12 cellular contexts compared by ENCODE assay signal in the genomic region with DNA sequence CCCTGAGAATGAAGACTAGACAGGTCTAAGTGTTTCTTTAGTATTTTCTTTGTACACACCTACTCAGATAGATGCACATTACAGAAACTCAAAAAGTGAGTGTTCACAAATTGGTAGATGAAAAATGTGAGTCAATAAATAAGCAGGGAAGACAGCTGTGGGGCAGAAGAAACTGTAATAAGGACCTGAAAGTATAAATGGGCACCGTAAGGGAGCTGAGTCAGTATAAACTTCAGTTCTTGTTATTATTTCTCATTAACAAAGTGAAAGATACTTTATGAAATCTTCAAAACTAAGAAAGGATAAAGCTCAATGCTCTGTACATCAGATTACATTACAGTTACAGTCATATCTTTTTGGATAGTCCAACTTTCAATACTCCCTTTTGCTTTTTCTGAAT. TPM values are rescaled to one million over a fixed set of nuclear protein-coding genes. Genes with fewer than 3 reads are reported as not detected.
DNase-seq lines count a peak whose midpoint lies in the region; ATAC-seq, FAIRE-seq and TF ChIP-seq lines count a peak whose summit lies in the region.
"Had no signal": no experiment of that assay in that cellular context is flagged by ENCODE, and none has a peak within 500 bp of the region (broad histone marks: within the 10 kb centered on the region; RNA-seq: fewer than 3 reads in every experiment).

No MANE protein-coding gene starts in this region.

- no peak overlapping the region for H2AFZ ChIP-seq in SU-DHL-6 (ENCODE audit: low read depth, low read length, severe bottlenecking)
- no peak overlapping the region for H2AFZ ChIP-seq in hepatocyte

- no peaks in the 10 kb centered on the region for H3K27me3 ChIP-seq in DOHH2 (ENCODE audit: control insufficient read depth, low read length)
- no peaks in the 10 kb centered on the region for H3K27me3 ChIP-seq in SU-DHL-6 (ENCODE audit: low read length)
- H3K27me3 ChIP-seq in hepatocyte: no peaks in the 10 kb centered on the region
- H3K27me3 ChIP-seq in A673 (replicated peaks; ENCODE audit: insufficient read depth, low read depth, low read length, poor library complexity): no peaks in the 10 kb centered on the region

- H3K9ac ChIP-seq in SU-DHL-6 (ENCODE audit: low read length): peak overlapping the region; percentile 6; the same call in 1 of the 2 replicates

- no peak for TF ChIP-seq EP300 in A549 (IDR thresholded peaks at IDR 0.05)

- peaks cover 41% of the 10 kb centered on the region for H3F3A ChIP-seq in DOHH2 (ENCODE audit: control insufficient read depth, insufficient read depth)
- H3F3A ChIP-seq in SU-DHL-6 (ENCODE audit: insufficient read depth): peaks cover 12% of the 10 kb centered on the region

- no peak for TF ChIP-seq RAD21 in A549 (conservative IDR thresholded peaks at IDR 0.05 in 1 of 2, IDR thresholded peaks at IDR 0.05 in 1 of 2)

- H3K27ac ChIP-seq in A549 (no peak overlapping the region), DOHH2 (ENCODE audit: low read depth, low read length) (peak overlapping the region; percentile 91), SU-DHL-6 (ENCODE audit: low read depth, low read length) (no peak overlapping the region), hepatocyte (no peak overlapping the region), A673 (ENCODE audit: low read depth, low read length, poor library complexity, severe bottlenecking) (no peak overlapping the region)

- no peak for FAIRE-seq in A549 (lab: Jason Lieb, UNC)
- FAIRE-seq: kidney had no signal

- DNase-seq in A549 (ENCODE audit: low read depth in 1 of 2, low spot score in 1 of 2) (no peak), hepatocyte (ENCODE audit: low spot score) (no peak), middle frontal gyrus (ENCODE audit: extremely low spot score, low spot score) (no peak), HuH-7 (ENCODE audit: low spot score) (no peak), A673 (ENCODE audit: low spot score) (no peak)
- no peak for DNase-seq in stimulated activated naive CD4-positive, alpha-beta T cell (lab: John Stamatoyannopoulos, UW)
- DNase-seq: kidney, NCI-H1436, occipital lobe, SW 1271 had no signal

- H3K9me3 ChIP-seq in A549: no peaks in the 10 kb centered on the region
- no peaks in the 10 kb centered on the region for H3K9me3 ChIP-seq in DOHH2 (ENCODE audit: control insufficient read depth, insufficient read depth, low read length)
- no peaks in the 10 kb centered on the region for H3K9me3 ChIP-seq in SU-DHL-6 (ENCODE audit: insufficient read depth, low read length)
- no peaks in the 10 kb centered on the region for H3K9me3 ChIP-seq in hepatocyte (ENCODE audit: low read depth)
- no peaks in the 10 kb centered on the region for H3K9me3 ChIP-seq in A673 (ENCODE audit: low read depth, low read length, poor library complexity, severe bottlenecking)

- H3K4me1 ChIP-seq in A549: peaks cover 18% of the 10 kb centered on the region
- H3K4me1 ChIP-seq in DOHH2 (ENCODE audit: control insufficient read depth, low read length): peaks cover 71% of the 10 kb centered on the region
- peaks cover 12% of the 10 kb centered on the region for H3K4me1 ChIP-seq in hepatocyte (ENCODE audit: insufficient read depth)
- peaks cover 11% of the 10 kb centered on the region for H3K4me1 ChIP-seq in A673 (ENCODE audit: insufficient read depth, low read length, poor library complexity, severe bottlenecking)

- TF ChIP-seq POLR2A in A549 (IDR thresholded peaks at IDR 0.05; ENCODE audit: low read length): no peak

- no peaks in the 10 kb centered on the region for H3K9me2 ChIP-seq in DOHH2 (replicated peaks; ENCODE audit: control insufficient read depth, low read length)
- no peaks in the 10 kb centered on the region for H3K9me2 ChIP-seq in SU-DHL-6 (replicated peaks; ENCODE audit: insufficient read depth, low read length)
- no peaks in the 10 kb centered on the region for H3K9me2 ChIP-seq in hepatocyte (replicated peaks; ENCODE audit: insufficient read depth)

- no peak for ATAC-seq in A549

- TF ChIP-seq CTCF in A549 (IDR thresholded peaks at IDR 0.05) (no peak), DOHH2 (IDR thresholded peaks at IDR 0.05; ENCODE audit: low read depth, low read length, poor library complexity, severe bottlenecking) (no peak), SU-DHL-6 (IDR thresholded peaks at IDR 0.05; ENCODE audit: insufficient read depth, low read length, poor library complexity, severe bottlenecking) (no peak), hepatocyte (IDR thresholded peaks at IDR 0.05; ENCODE audit: poor library complexity) (no peak), A673 (conservative IDR thresholded peaks at IDR 0.05; ENCODE audit: low read depth, low read length) (no peak)

- POLR2A ChIA-PET in A549 (lab: Yijun Ruan, JAX): no interaction called here
- POLR2A ChIA-PET in A673 (lab: Charles Lee; ENCODE audit: low non-redundant PET): no interaction called here

- peaks cover 75% of the 10 kb centered on the region for H3K79me2 ChIP-seq in DOHH2 (ENCODE audit: control insufficient read depth, low read length)
- peaks cover 73% of the 10 kb centered on the region for H3K79me2 ChIP-seq in SU-DHL-6 (ENCODE audit: insufficient read depth, low read length)
- H3K79me2 ChIP-seq in hepatocyte: peaks cover 72% of the 10 kb centered on the region

- H3K36me3 ChIP-seq in DOHH2 (ENCODE audit: control insufficient read depth, low read length): peaks cover 64% of the 10 kb centered on the region
- H3K36me3 ChIP-seq in SU-DHL-6 (ENCODE audit: low read length): peaks cover 23% of the 10 kb centered on the region
- H3K36me3 ChIP-seq in hepatocyte (replicated peaks; ENCODE audit: insufficient read depth, low read depth): no peaks in the 10 kb centered on the region
- peaks cover 11% of the 10 kb centered on the region for H3K36me3 ChIP-seq in A673 (ENCODE audit: insufficient read depth, low read length, poor library complexity, severe bottlenecking)

- intact Hi-C loops in A673 (cut with micrococcal nuclease; ENCODE audit: unreplicated experiment): no loop called here

- 83% methylated on average over 1 of the region's 1 CpG for WGBS in A549 (ENCODE audit: missing lambda C conversion rate)
- 88% methylated on average over 1 of the region's 1 CpG for WGBS in hepatocyte (ENCODE audit: low lambda C conversion rate, missing lambda C conversion rate)

- CTCF ChIA-PET in A549 (lab: Yijun Ruan, JAX) (no interaction called here), A673 (lab: Charles Lee) (no interaction called here)

- BruUV-seq in A673 (replicated peaks; lab: Mats Ljungman, UMichigan): no TSS peak

- H4K20me1 ChIP-seq in DOHH2 (ENCODE audit: control insufficient read depth, insufficient read depth, low read depth, low read length): peaks cover 35% of the 10 kb centered on the region
- peaks cover 41% of the 10 kb centered on the region for H4K20me1 ChIP-seq in SU-DHL-6 (ENCODE audit: low read depth, low read length)
- H4K20me1 ChIP-seq in hepatocyte (ENCODE audit: insufficient read depth, poor library complexity, severe bottlenecking): peaks cover 40% of the 10 kb centered on the region

- H3K4me2 ChIP-seq in A549 (peak overlapping the region; percentile 88; the same call in 2 of the 3 replicates), DOHH2 (ENCODE audit: low read length) (peak overlapping the region; percentile 83), SU-DHL-6 (ENCODE audit: low read depth, low read length, poor library complexity, severe bottlenecking) (peak overlapping the region; percentile 95), hepatocyte (peak overlapping the region; percentile 89)

- H3K4me3 ChIP-seq in A549 (no peak overlapping the region), DOHH2 (ENCODE audit: low read length) (peak overlapping the region; percentile 94), SU-DHL-6 (ENCODE audit: insufficient read depth, low read length, poor library complexity, severe bottlenecking) (peak overlapping the region; percentile 93), hepatocyte (no peak overlapping the region), A673 (ENCODE audit: low read depth, low read length, poor library complexity, severe bottlenecking) (no peak overlapping the region)

TF ChIP-seq in A549, 52 proteins besides CTCF, POLR2A, EP300 and RAD21:
- TF ChIP-seq MAFK (IDR thresholded peaks at IDR 0.05; ENCODE audit: partially characterized antibody): no peak
- TF ChIP-seq NFE2L2 (conservative IDR thresholded peaks at IDR 0.05; ENCODE audit: low read length): no peak
- TF ChIP-seq, protein P1, sequence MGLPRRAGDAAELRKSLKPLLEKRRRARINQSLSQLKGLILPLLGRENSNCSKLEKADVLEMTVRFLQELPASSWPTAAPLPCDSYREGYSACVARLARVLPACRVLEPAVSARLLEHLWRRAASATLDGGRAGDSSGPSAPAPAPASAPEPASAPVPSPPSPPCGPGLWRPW (IDR thresholded peaks at IDR 0.05): no peak
- TF ChIP-seq NR3C1 (IDR thresholded peaks at IDR 0.05): no peak

RNA-seq across cellular contexts. Expression of a gene that starts 2.5 kb away (rescaled TPM):
- polyA plus RNA-seq in A549 (2011; rRNA removed): 160 and 206 TPM in 2 replicates
- 46.0 and 61.2 TPM in 2 replicates for polyA plus RNA-seq in A549 (2012; cell fraction: cytosol; rRNA removed)
- 17.6 and 18.9 TPM in 2 replicates for polyA plus RNA-seq in A549 (2012; cell fraction: nucleus; rRNA removed)
- 138 to 147 TPM (median 144 TPM) in 3 replicates for polyA plus RNA-seq in A549 (2017; fragmentation: RNase III; extraction: RNeasy Plus Mini Kit Qiagen cat#74134 plus additional on column Dnase treatment)
- polyA minus RNA-seq in A549 (2011; rRNA and poly(A)+ RNA removed): 72.6 and 83.6 TPM in 2 replicates
- 108 and 131 TPM in 2 replicates for total RNA-seq in hepatocyte
- 32.8 and 33.5 TPM in 2 replicates for polyA plus RNA-seq in hepatocyte
- total RNA-seq in A673 (2021): 152 and 166 TPM in 2 replicates

Comparison
In these comparisons a context has a peak if more than half of its experiments do, and no peak if none do; other contexts are left out.
1. H3K4me3 ChIP-seq: peak in DOHH2 (single experiment) and SU-DHL-6 (single experiment); none in A549 (single experiment), hepatocyte (single experiment) and A673 (single experiment).
2. Peak in every context shown above with its lines, with median percentiles within 50 percentile points of each other: H3K4me2 ChIP-seq.